Comparison of ENCODE assay signal across 20 cellular contexts in the genomic region with DNA sequence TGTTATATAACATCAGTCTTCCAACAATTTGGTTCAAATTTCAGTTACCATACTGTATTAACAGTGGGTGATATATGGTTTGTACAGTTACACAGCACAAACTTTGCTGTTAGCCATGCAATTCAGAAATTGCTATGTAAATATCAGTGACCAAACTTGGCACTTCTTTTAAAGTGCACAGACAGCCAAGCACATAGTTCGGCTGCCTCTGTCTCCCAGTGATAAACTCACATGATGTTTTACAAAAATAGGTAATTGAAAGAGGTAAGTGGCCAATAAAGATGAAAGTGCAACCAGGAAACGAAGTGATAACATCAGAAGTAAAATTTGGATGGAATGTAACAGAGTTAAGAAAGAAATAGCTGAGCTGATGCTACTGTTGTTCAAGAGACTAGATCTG.
DNase-seq lines count a peak whose midpoint lies in the region; ATAC-seq, FAIRE-seq and TF ChIP-seq lines count a peak whose summit lies in the region.
"Had no signal": no experiment of that assay in that cellular context is flagged by ENCODE, and none has a peak within 500 bp of the region (broad histone marks: within the 10 kb centered on the region; RNA-seq: fewer than 3 reads in every experiment).

No MANE protein-coding gene starts in this region.

- TF ChIP-seq POLR2A in HepG2 (IDR thresholded peaks at IDR 0.05; ENCODE audit: insufficient read depth in 1 of 2, low read depth in 2 of 2, low read length in 2 of 2): no peak

- no peaks in the 10 kb centered on the region for H3K36me3 ChIP-seq in liver (ENCODE audit: control insufficient read depth in 4 of 4, insufficient read depth in 3 of 4, low read depth in 1 of 4, low read length in 3 of 4)
- no peaks in the 10 kb centered on the region for H3K36me3 ChIP-seq in HepG2 (replicated peaks in 1 of 2; ENCODE audit: control insufficient read depth in 1 of 2, insufficient read depth in 2 of 2, low read length in 2 of 2)
- H3K36me3 ChIP-seq: SJSA1 had no signal

- no peaks in the 10 kb centered on the region for H3K27me3 ChIP-seq in liver (ENCODE audit: control insufficient read depth in 4 of 4, insufficient read depth in 4 of 4, low read length in 3 of 4)
- no peaks in the 10 kb centered on the region; a peak in 1 of 5 replicates for H3K27me3 ChIP-seq in HepG2 (ENCODE audit: control insufficient read depth in 1 of 2, insufficient read depth in 2 of 2, low read length in 2 of 2)
- H3K27me3 ChIP-seq: SJSA1 had no signal

- intact Hi-C loops in HepG2 (cut with micrococcal nuclease; ENCODE audit: unreplicated experiment) (no loop called here), left colon (cut with DNase I, micrococcal nuclease) (no loop called here)

- TF ChIP-seq RAD21 in liver (IDR thresholded peaks at IDR 0.05) (no peak), HepG2 (CRISPR knock-in tag; IDR thresholded peaks at IDR 0.05) (no peak)

- BruUV-seq in HepG2 (replicated peaks; lab: Mats Ljungman, UMichigan): no TSS peak

- FAIRE-seq in HepG2 (lab: Jason Lieb, UNC): no peak
- FAIRE-seq: A204.1, GM12891, GM18507 had no signal

- DNase-seq in HepG2 (ENCODE audit: low spot score) (no peak), astrocyte of the hippocampus (ENCODE audit: low read depth, low spot score) (peak; percentile 46), left colon (no peak), midbrain (lab: John Stamatoyannopoulos, UW) (no peak), KBM-7 (no peak), H4 (ENCODE audit: low spot score) (no peak)
- DNase-seq: C1 segment of cervical spinal cord, GF-D8, HFFc6, NCI-H1105, NCI-H1694 treated with DMSO at 0.1 percent for 48 hours, NCI-H526 treated with DMSO at 0.1 percent for 48 hours had no signal

- H3K4me3 ChIP-seq in liver (ENCODE audit: low read depth in 1 of 3, low read length in 3 of 3) (no peak overlapping the region), HepG2 (replicated peaks in 1 of 3; ENCODE audit: insufficient read depth in 1 of 3, low read depth in 2 of 3, low read length in 3 of 3) (no peak overlapping the region)
- H3K4me3 ChIP-seq: GM23338, SJSA1 had no signal

- in situ Hi-C loops in HepG2 (cut with HindIII; ENCODE audit: extremely low pct_ligation_motif_present, low pct_unique_long_range_greater_than_20kb) (no loop called here), KBM-7 (cut with MboI; ENCODE audit: low pct_unique_long_range_greater_than_20kb, low sequenced_read_pairs) (no loop called here)

- POLR2A ChIA-PET in HepG2 (lab: Yijun Ruan, JAX): no interaction called here

- WGBS in liver: 24% methylated on average over 2 of the region's 2 CpGs
- 0% methylated on average over 2 of the region's 2 CpGs for WGBS in HepG2 (ENCODE audit: low lambda C conversion rate)

- H3K4me1 ChIP-seq in liver (ENCODE audit: control insufficient read depth in 4 of 4, insufficient read depth in 4 of 4, low read length in 3 of 4) (peaks cover 0 to 13% (median 2%) of the 10 kb centered on the region in 4 donors), HepG2 (ENCODE audit: insufficient read depth, low read length) (no peaks in the 10 kb centered on the region)
- H3K4me1 ChIP-seq: SJSA1 had no signal

- TF ChIP-seq EP300 in HepG2 (IDR thresholded peaks at IDR 0.05; ENCODE audit: low read depth in 2 of 2, low read length in 2 of 2) (no peak), HepG2 (CRISPR knock-in tag; IDR thresholded peaks at IDR 0.05; ENCODE audit: borderline replicate concordance) (no peak)

- H2AFZ ChIP-seq in HepG2 (ENCODE audit: low read length): no peak overlapping the region
- H2AFZ ChIP-seq: GM23338 had no signal

- H3K27ac ChIP-seq in liver (ENCODE audit: low read depth in 1 of 2, low read length in 2 of 2): no peak overlapping the region
- no peak overlapping the region for H3K27ac ChIP-seq in HepG2 (ENCODE audit: extremely low read length, insufficient read depth, low read length)
- H3K27ac ChIP-seq: RWPE1, SJSA1 had no signal

- no peak overlapping the region for H3K4me2 ChIP-seq in HepG2 (ENCODE audit: low read depth, low read length)
- H3K4me2 ChIP-seq: GM23338 had no signal

- TF ChIP-seq CTCF in liver (IDR thresholded peaks at IDR 0.05; ENCODE audit: low read depth, low read length, missing input control) (no peak), HepG2 (CRISPR knock-in tag; IDR thresholded peaks at IDR 0.05) (no peak)

- no peak overlapping the region for H3K9ac ChIP-seq in liver (ENCODE audit: low read depth in 1 of 2, low read length in 2 of 2)
- no peak overlapping the region for H3K9ac ChIP-seq in HepG2 (ENCODE audit: insufficient read depth, low read depth, low read length)

- no peak for ATAC-seq in HepG2
- peak; percentile 39 for ATAC-seq in left colon
- ATAC-seq in HG03097 (IDR thresholded peaks at IDR 0.05; ENCODE audit: low FRiP score, unreplicated experiment): no peak
- ATAC-seq: GM23338 had no signal

- CTCF ChIA-PET in HepG2 (lab: Yijun Ruan, JAX; ENCODE audit: low intra/inter-chr PET ratio, low total read pairs): no interaction called here

- no peaks in the 10 kb centered on the region for H3K9me3 ChIP-seq in liver (ENCODE audit: control insufficient read depth in 4 of 4, low read length in 3 of 4)
- no peaks in the 10 kb centered on the region for H3K9me3 ChIP-seq in HepG2 (ENCODE audit: low read length)
- H3K9me3 ChIP-seq: SJSA1 had no signal

- H4K20me1 ChIP-seq in HepG2 (ENCODE audit: insufficient read depth, low read length): no peaks in the 10 kb centered on the region

- H3K79me2 ChIP-seq in HepG2 (ENCODE audit: insufficient read depth, low read length): no peaks in the 10 kb centered on the region

TF ChIP-seq in liver, 16 proteins besides CTCF, POLR2A, EP300 and RAD21:
- TF ChIP-seq SP1 (IDR thresholded peaks at IDR 0.05) (no peak), HNF4A (conservative IDR thresholded peaks at IDR 0.05) (no peak), HNF4G (IDR thresholded peaks at IDR 0.05) (no peak), FOXA2 (IDR thresholded peaks at IDR 0.05) (peak; percentile 67)

TF ChIP-seq in HepG2, 621 proteins besides CTCF, POLR2A, EP300 and RAD21:
- no peak for TF ChIP-seq ZNF446 (CRISPR knock-in tag; IDR thresholded peaks at IDR 0.05)
